In the genomic region with DNA sequence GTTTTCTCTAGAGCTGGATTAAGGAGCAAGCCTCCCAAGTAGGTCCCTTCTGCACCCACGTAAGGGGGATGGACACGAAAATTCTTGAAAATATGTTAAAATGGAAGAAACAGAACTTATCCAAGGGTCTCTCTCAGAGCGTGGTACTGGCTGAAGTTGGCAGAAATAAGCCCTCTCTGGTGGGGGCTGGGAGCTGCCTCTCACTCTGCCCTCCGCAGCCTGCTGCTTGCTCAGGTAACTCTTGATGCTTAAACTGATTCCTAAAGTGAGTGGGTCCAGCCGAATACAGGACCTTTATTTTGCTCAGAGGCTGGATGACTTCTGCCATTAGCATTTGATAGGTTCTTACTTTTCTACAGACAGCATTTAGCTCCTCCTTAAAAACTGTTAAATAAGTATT, we compare ENCODE assay signal across 2 cellular contexts.
TF ChIP-seq lines count a peak whose summit lies in the region.

No MANE protein-coding gene starts in this region.

TF ChIP-seq in GM23338, 12 proteins besides CTCF, POLR2A, EP300 and RAD21:
- TF ChIP-seq REST (IDR thresholded peaks at IDR 0.05; ENCODE audit: unreplicated experiment) (no peak), STAT1 (IDR thresholded peaks at IDR 0.05; ENCODE audit: unreplicated experiment) (no peak)
TF ChIP-seq in GM23338: peak in this region for 0.

TF ChIP-seq in H1, 55 proteins besides CTCF, POLR2A, EP300 and RAD21:
- TF ChIP-seq SAP30 (IDR thresholded peaks at IDR 0.05; ENCODE audit: insufficient read depth, insufficient replicate concordance, low read length) (no peak), YY1 (IDR thresholded peaks at IDR 0.05; ENCODE audit: low read depth, low read length) (no peak)
